ENCODE assay signal across 8 cellular contexts in the genomic region with DNA sequence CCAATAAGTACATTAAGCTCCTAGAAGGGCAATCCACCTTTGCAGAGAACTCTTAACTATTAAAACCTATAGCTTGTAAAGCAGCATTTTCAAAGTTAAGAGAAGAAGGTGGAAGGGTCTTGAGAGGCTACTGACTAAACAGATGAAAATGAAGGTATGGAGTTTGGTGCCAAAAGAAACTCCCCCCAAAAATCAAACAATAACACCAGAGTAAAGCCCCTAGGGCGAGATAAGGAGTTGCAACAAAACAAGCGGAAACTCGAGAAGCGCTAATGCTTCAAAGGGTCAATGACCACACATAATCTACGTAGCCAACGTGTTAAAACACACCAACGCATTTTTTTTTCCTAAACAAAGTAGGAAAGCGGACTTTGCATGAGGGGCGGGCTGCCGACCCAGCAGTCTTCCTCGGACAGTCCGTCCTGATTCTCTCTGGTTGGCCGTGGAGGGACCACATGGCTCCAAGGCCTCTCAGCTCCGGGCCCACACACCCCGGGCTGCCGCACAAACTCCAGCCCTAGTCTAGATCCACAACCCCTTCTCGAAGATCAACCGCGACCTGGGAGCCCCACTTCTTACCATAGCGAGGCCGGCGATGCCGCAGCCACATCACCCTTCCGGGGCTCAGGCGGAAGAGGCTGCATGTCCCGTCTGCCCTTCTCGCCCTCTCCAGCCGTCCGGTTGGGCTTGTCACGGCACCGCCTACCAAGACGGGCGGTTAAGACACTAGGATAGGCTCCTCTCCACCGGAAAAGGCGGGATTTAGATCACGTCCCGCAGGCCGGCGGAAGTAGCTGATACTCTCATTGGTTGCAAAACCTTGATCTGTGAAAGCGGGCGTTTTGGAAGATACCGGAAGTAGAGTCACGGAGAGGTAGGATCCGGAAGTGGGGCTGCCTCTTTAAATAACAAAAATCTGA. TPM values are rescaled to one million over a fixed set of nuclear protein-coding genes. Genes with fewer than 3 reads are reported as not detected.
DNase-seq lines count a peak whose midpoint lies in the region; ATAC-seq and TF ChIP-seq lines count a peak whose summit lies in the region.

TMEM167A (minus strand) TSS at position 653 of the 920 bp plus-strand sequence; CDS start at position 582, 71 bp downstream.
XRCC4 (plus strand) TSS at position 806 of the 920 bp plus-strand sequence. CDS start 27,373 bp downstream, outside the sequence.

- TF ChIP-seq POLR2A in testis (IDR thresholded peaks at IDR 0.05) = peak; percentile 29

- peak within 1 kb of the TSS; percentile 88 to 91 for H3K27ac ChIP-seq in testis

- WGBS in testis, 2 donors = 0% methylated on average over 24 to 44 of the region's 44 CpGs

- ATAC-seq in HG02623 (IDR thresholded peaks at IDR 0.05; ENCODE audit: unreplicated experiment) = peak; percentile 98
- ATAC-seq in omental fat pad (ENCODE audit: low FRiP score) = peak; percentile 100

- H3K36me3 ChIP-seq in testis (ENCODE audit: low read depth, missing control alignments) = no peaks in the 10 kb centered on the region

- peak within 1 kb of the TSS; percentile 100 for H3K4me3 Mint-ChIP-seq in activated naive CD8-positive, alpha-beta T cell

- DNase-seq in GM10248 (ENCODE audit: extremely low spot score) = peak; percentile 93
- DNase-seq in NCI-H1105 (lab: John Stamatoyannopoulos, UW) = peak; percentile 93
- peak; percentile 99 for DNase-seq in SKM-1 treated with dmso at 0.1 percent for 144 hours (lab: John Stamatoyannopoulos, UW; ENCODE audit: unreplicated experiment)
- peak; percentile 99 for DNase-seq in glomerular visceral epithelial cell (ENCODE audit: extremely low spot score)
- peak; percentile 81 for DNase-seq in omental fat pad (ENCODE audit: low spot score)
- DNase-seq in testis = peak; percentile 99

- CTCF ChIA-PET in GM10248 (lab: Yijun Ruan, JAX) = interaction anchor here (0.8 to 2.4 kb wide), 4 partner anchors 11 to 17 kb away, joined by 3 to 7 read pairs (median 4); no protein-coding TSS in a partner anchor

- H3K27ac Mint-ChIP-seq in activated naive CD8-positive, alpha-beta T cell = peak within 1 kb of the TSS; percentile 98

- POLR2A ChIA-PET in GM10248 (lab: Yijun Ruan, JAX) = interaction anchor here (0.6 kb wide), 2 partner anchors 267 to 394 kb away, joined by 4 to 5 read pairs; no protein-coding TSS in a partner anchor

- no peaks in the 10 kb centered on the region for H3K27me3 ChIP-seq in testis

- peak within 1 kb of the TSS; percentile 95 to 96 for H3K4me3 ChIP-seq in testis

- H3K4me1 ChIP-seq in testis = peaks cover 13% of the 10 kb centered on the region

- peaks cover 12% of the 10 kb centered on the region for H3K36me3 Mint-ChIP-seq in activated naive CD8-positive, alpha-beta T cell

- H3K27me3 Mint-ChIP-seq in activated naive CD8-positive, alpha-beta T cell = no peaks in the 10 kb centered on the region

- no peaks in the 10 kb centered on the region for H3K9me3 ChIP-seq in testis

- no peak for TF ChIP-seq CTCF in GM10248 (IDR thresholded peaks at IDR 0.05; ENCODE audit: control extremely low read depth, extremely low read depth, low read depth, missing control alignments)
- TF ChIP-seq CTCF in omental fat pad (IDR thresholded peaks at IDR 0.05) = no peak
- no peak for TF ChIP-seq CTCF in testis (IDR thresholded peaks at IDR 0.05)

- intact Hi-C loops in testis (cut with DNase I; ENCODE audit: low total_unique reads) = no loop called here

- H3K9me3 Mint-ChIP-seq in activated naive CD8-positive, alpha-beta T cell (ENCODE audit: low read depth) = no peaks in the 10 kb centered on the region

- H3K4me1 Mint-ChIP-seq in activated naive CD8-positive, alpha-beta T cell (ENCODE audit: low read depth) = peaks cover 55% of the 10 kb centered on the region

RNA-seq across cellular contexts. Expression of gene TMEM167A, which starts in this region (rescaled TPM):
- total RNA-seq in omental fat pad = 10 to 100 TPM; 41.6 to 51.9 (median 50.4) TPM
- 10 to 100 TPM; 34.7 to 39.0 TPM for total RNA-seq in testis
- polyA plus RNA-seq in testis (ENCODE audit: insufficient read depth, low read depth, low replicate concordance) = 47.7 TPM

RNA-seq across cellular contexts. Expression of gene XRCC4, which starts in this region (rescaled TPM):
- total RNA-seq in omental fat pad (1 to 10 TPM; 6.1 to 7.4 (median 7.0) TPM), testis (10 to 100 TPM; 14.2 to 23.3 TPM)
- 17.1 TPM for polyA plus RNA-seq in testis (ENCODE audit: insufficient read depth, low read depth, low replicate concordance)

Comparison
In these comparisons a context has a peak if more than half of its experiments do, and no peak if none do; other contexts are left out.
1. Peak in every context shown above with its lines: DNase-seq, ATAC-seq, H3K4me3 ChIP-seq and H3K27ac ChIP-seq.